Comparison of ENCODE assay signal across 9 cellular contexts in genomic region chr6:155103816-155104366, GRCh38.
A peak's percentile ranks its signal among the peaks of the same experiment; 100 is the strongest.
DNase-seq lines count a peak whose midpoint lies in the region; ATAC-seq, FAIRE-seq and TF ChIP-seq lines count a peak whose summit lies in the region.
"Had no signal": no experiment of that assay in that cellular context is flagged by ENCODE, and none has a peak within 500 bp of the region (broad histone marks: within the 10 kb centered on the region; RNA-seq: fewer than 3 reads in every experiment).

No MANE protein-coding gene starts in this region.

- H3F3A ChIP-seq in GM23338 (replicated peaks; ENCODE audit: low read depth), result no peaks in the 10 kb centered on the region

- no peaks in the 10 kb centered on the region for H3K9me3 ChIP-seq in astrocyte (ENCODE audit: insufficient read depth, low read depth, low read length)
- H3K9me3 ChIP-seq in prostate gland, result no peaks in the 10 kb centered on the region
- H3K9me3 ChIP-seq in Karpas-422 (ENCODE audit: low read length), result no peaks in the 10 kb centered on the region
- H3K9me3 ChIP-seq: left ventricle myocardium inferior had no signal

- no peak overlapping the region for H3K56ac ChIP-seq in mesendoderm (ENCODE audit: low read length)

- H4K8ac ChIP-seq in mesendoderm (ENCODE audit: low read depth, low read length), result no peak overlapping the region

- DNase-seq in Daoy (ENCODE audit: low read depth) (peak; percentile 81), GM23338 (ENCODE audit: low spot score) (peak; percentile 53), astrocyte (ENCODE audit: low read depth) (peak; percentile 62), mesendoderm (peak; percentile 60), amygdala (lab: John Stamatoyannopoulos, UW) (no peak), prostate gland (ENCODE audit: low spot score) (no peak), Karpas-422 (no peak)
- DNase-seq: left ventricle myocardium inferior, T-helper 1 cell had no signal

- H3K27me3 ChIP-seq in GM23338 (ENCODE audit: insufficient read depth) (no peaks in the 10 kb centered on the region), astrocyte (ENCODE audit: insufficient read depth, low read length) (no peaks in the 10 kb centered on the region), mesendoderm (ENCODE audit: insufficient read depth, low read length, poor library complexity) (no peaks in the 10 kb centered on the region), prostate gland (replicated peaks; ENCODE audit: insufficient read depth) (no peaks in the 10 kb centered on the region), Karpas-422 (ENCODE audit: low read length) (no peaks in the 10 kb centered on the region)

- no peak overlapping the region for H2BK5ac ChIP-seq in mesendoderm (ENCODE audit: low read length)

- peak overlapping the region; percentile 64; the same call in 1 of the 2 replicates for H3K27ac Mint-ChIP-seq in GM23338
- H3K27ac Mint-ChIP-seq in astrocyte (ENCODE audit: unreplicated experiment), result peak overlapping the region; percentile 67

- H3K27me3 Mint-ChIP-seq in GM23338 (ENCODE audit: insufficient read depth, low read depth, poor library complexity) (no peaks in the 10 kb centered on the region), astrocyte (ENCODE audit: low read depth, unreplicated experiment) (no peaks in the 10 kb centered on the region)

- H3K18ac ChIP-seq in mesendoderm (ENCODE audit: low read length), result no peak overlapping the region

- no peaks in the 10 kb centered on the region; the same call in 1 of the 2 replicates for H3K79me2 ChIP-seq in GM23338 (replicated peaks; ENCODE audit: insufficient read depth)
- no peaks in the 10 kb centered on the region for H3K79me2 ChIP-seq in astrocyte (ENCODE audit: insufficient read depth, low read length)
- H3K79me2 ChIP-seq in mesendoderm (ENCODE audit: control insufficient read depth, insufficient read depth, low read length), result no peaks in the 10 kb centered on the region
- H3K79me2 ChIP-seq in Karpas-422 (ENCODE audit: low read length), result no peaks in the 10 kb centered on the region

- no peak overlapping the region for H3K4ac ChIP-seq in mesendoderm (ENCODE audit: low read depth, low read length)

- H3K9me2 ChIP-seq in GM23338 (ENCODE audit: insufficient read depth) (no peaks in the 10 kb centered on the region), Karpas-422 (replicated peaks; ENCODE audit: insufficient read depth, low read length) (no peaks in the 10 kb centered on the region)

- TF ChIP-seq POLR2A in prostate gland (IDR thresholded peaks at IDR 0.05), result no peak

- H3K36me3 Mint-ChIP-seq in GM23338 (ENCODE audit: low read depth) (no peaks in the 10 kb centered on the region), astrocyte (ENCODE audit: low read depth, unreplicated experiment) (no peaks in the 10 kb centered on the region)

- no peak overlapping the region for H3K9ac ChIP-seq in astrocyte (ENCODE audit: low read length)
- no peak overlapping the region for H3K9ac ChIP-seq in mesendoderm (ENCODE audit: low read length)
- no peak overlapping the region for H3K9ac ChIP-seq in Karpas-422 (ENCODE audit: low read length)

- ATAC-seq in GM23338, result no peak; the same call in 2 of the 3 replicates

- H2BK120ac ChIP-seq in mesendoderm (ENCODE audit: low read depth, low read length), result no peak overlapping the region

- H3K4me1 Mint-ChIP-seq in GM23338, result peaks cover 14% of the 10 kb centered on the region; the same call in 2 of the 3 replicates
- H3K4me1 Mint-ChIP-seq in astrocyte (ENCODE audit: low read depth, unreplicated experiment), result peaks cover 35% of the 10 kb centered on the region

- H2AK5ac ChIP-seq in mesendoderm (ENCODE audit: low read length), result no peak overlapping the region

- H3K4me1 ChIP-seq in GM23338 (ENCODE audit: insufficient read depth) (peaks cover 9% of the 10 kb centered on the region; the same call in 1 of the 2 replicates), astrocyte (ENCODE audit: insufficient read depth, low read length) (peaks cover 30% of the 10 kb centered on the region), mesendoderm (ENCODE audit: control insufficient read depth, low read depth, low read length) (peaks cover 2% of the 10 kb centered on the region), prostate gland (replicated peaks) (no peaks in the 10 kb centered on the region), Karpas-422 (ENCODE audit: low read length) (no peaks in the 10 kb centered on the region)

- H3K4me2 ChIP-seq in GM23338 (no peak overlapping the region), astrocyte (ENCODE audit: low read length) (no peak overlapping the region), mesendoderm (ENCODE audit: low read length) (no peak overlapping the region), Karpas-422 (ENCODE audit: low read depth, low read length, poor library complexity, severe bottlenecking) (no peak overlapping the region)

- H3K4me3 ChIP-seq in GM23338 (no peak overlapping the region), astrocyte (ENCODE audit: insufficient read depth, low read depth, low read length) (no peak overlapping the region), mesendoderm (ENCODE audit: low read length) (no peak overlapping the region), prostate gland (no peak overlapping the region), Karpas-422 (ENCODE audit: low read length) (no peak overlapping the region)
- H3K4me3 ChIP-seq: left ventricle myocardium inferior had no signal

- H4K5ac ChIP-seq in mesendoderm (ENCODE audit: low read length), result no peak overlapping the region

- no peak overlapping the region for H2AFZ ChIP-seq in GM23338
- H2AFZ ChIP-seq in astrocyte (ENCODE audit: low read depth, low read length), result no peak overlapping the region
- H2AFZ ChIP-seq in Karpas-422 (ENCODE audit: low read length), result no peak overlapping the region

- H2BK15ac ChIP-seq in mesendoderm (replicated peaks; ENCODE audit: low read depth), result no peak overlapping the region

- WGBS in mesendoderm (ENCODE audit: extremely low coverage, insufficient coverage, low lambda C conversion rate), result no CpG with 5 or more reads among the region's 5 CpGs
- WGBS in prostate gland, result 79% methylated on average over 5 of the region's 5 CpGs

- H3K23ac ChIP-seq in mesendoderm (ENCODE audit: low read length), result no peak overlapping the region

- no peaks in the 10 kb centered on the region for H3K79me1 ChIP-seq in mesendoderm (ENCODE audit: low read length)

- TF ChIP-seq CTCF in GM23338 (conservative IDR thresholded peaks at IDR 0.05; ENCODE audit: low read depth in 2 of 2) (no peak), astrocyte (IDR thresholded peaks at IDR 0.05; ENCODE audit: insufficient read depth, low read depth, low read length) (no peak), prostate gland (IDR thresholded peaks at IDR 0.05) (no peak)

- H3K36me3 ChIP-seq in GM23338 (ENCODE audit: insufficient read depth), result no peaks in the 10 kb centered on the region
- H3K36me3 ChIP-seq in astrocyte (ENCODE audit: insufficient read depth, low read length), result no peaks in the 10 kb centered on the region
- no peaks in the 10 kb centered on the region for H3K36me3 ChIP-seq in mesendoderm (ENCODE audit: control insufficient read depth, insufficient read depth, low read length)
- H3K36me3 ChIP-seq in prostate gland, result no peaks in the 10 kb centered on the region
- no peaks in the 10 kb centered on the region for H3K36me3 ChIP-seq in Karpas-422 (ENCODE audit: insufficient read depth, low read length)
- H3K36me3 ChIP-seq: left ventricle myocardium inferior had no signal

- no peak overlapping the region for H3K4me3 Mint-ChIP-seq in GM23338
- H3K4me3 Mint-ChIP-seq in astrocyte (ENCODE audit: unreplicated experiment), result no peak overlapping the region

- no peak for FAIRE-seq in astrocyte (lab: Jason Lieb, UNC)

- no peaks in the 10 kb centered on the region for H4K20me1 ChIP-seq in GM23338 (replicated peaks; ENCODE audit: insufficient read depth)
- H4K20me1 ChIP-seq in astrocyte (ENCODE audit: insufficient read depth, low read length), result no peaks in the 10 kb centered on the region
- no peaks in the 10 kb centered on the region for H4K20me1 ChIP-seq in Karpas-422 (ENCODE audit: insufficient read depth, low read depth, low read length)

- intact Hi-C loops in prostate gland (cut with DNase I), result no loop called here

- H3K9me3 Mint-ChIP-seq in GM23338 (no peaks in the 10 kb centered on the region), astrocyte (ENCODE audit: unreplicated experiment) (no peaks in the 10 kb centered on the region)

- no peak overlapping the region for H3K27ac ChIP-seq in GM23338 (ENCODE audit: low read depth)
- peak overlapping the region; percentile 32 for H3K27ac ChIP-seq in astrocyte (ENCODE audit: low read depth, low read length)
- no peak overlapping the region for H3K27ac ChIP-seq in mesendoderm (ENCODE audit: low read depth, low read length)
- no peak overlapping the region for H3K27ac ChIP-seq in prostate gland
- no peak overlapping the region for H3K27ac ChIP-seq in Karpas-422 (ENCODE audit: low read length)
- H3K27ac ChIP-seq: left ventricle myocardium inferior had no signal

TF ChIP-seq in GM23338, 12 proteins besides CTCF, POLR2A, EP300 and RAD21:
- TF ChIP-seq ETS1 (IDR thresholded peaks at IDR 0.05) (no peak), NANOG (IDR thresholded peaks at IDR 0.05; ENCODE audit: borderline replicate concordance) (no peak), CREB1 (CRISPR knock-in tag; IDR thresholded peaks at IDR 0.05; ENCODE audit: low read depth) (no peak), JUNB (IDR thresholded peaks at IDR 0.05; ENCODE audit: unreplicated experiment) (no peak), STAT1 (IDR thresholded peaks at IDR 0.05; ENCODE audit: unreplicated experiment) (no peak), EZH2 (IDR thresholded peaks at IDR 0.05; ENCODE audit: low read depth, unreplicated experiment) (no peak)

Comparison
In these comparisons a context has a peak if more than half of its experiments do, and no peak if none do; other contexts are left out.
1. DNase-seq: peak in Daoy (single experiment), GM23338 (single experiment), astrocyte (single experiment) and mesendoderm (single experiment); none in amygdala (0 of 56), prostate gland (single experiment) and Karpas-422 (single experiment).